ENCODE assay signal across 18 cellular contexts in genomic region chr10:71229726-71230655, GRCh38. TPM values are rescaled to one million over a fixed set of nuclear protein-coding genes. Genes with fewer than 3 reads are reported as not detected.
A peak's percentile ranks its signal among the peaks of the same experiment; 100 is the strongest.
DNase-seq lines count a peak whose midpoint lies in the region; ATAC-seq, FAIRE-seq and TF ChIP-seq lines count a peak whose summit lies in the region.
"Had no signal": no experiment of that assay in that cellular context is flagged by ENCODE, and none has a peak within 500 bp of the region (broad histone marks: within the 10 kb centered on the region; RNA-seq: fewer than 3 reads in every experiment).

No MANE protein-coding gene starts in this region.

- H3K9me3 ChIP-seq in Caco-2 (no peaks in the 10 kb centered on the region), K562 (replicated peaks; ENCODE audit: control insufficient read depth, insufficient read depth, low read depth, low read length) (no peaks in the 10 kb centered on the region)
- H3K9me3 ChIP-seq: heart left ventricle had no signal

- H3K4me1 ChIP-seq in Caco-2, result peaks cover 49% of the 10 kb centered on the region
- H3K4me1 ChIP-seq in K562 (replicated peaks in 1 of 2; ENCODE audit: control insufficient read depth in 2 of 2, insufficient read depth in 2 of 2, low read length in 2 of 2), result peaks cover 33 to 38% of the 10 kb centered on the region in 2 experiments
- peaks cover 9% of the 10 kb centered on the region; the same call in 1 of the 2 replicates for H3K4me1 ChIP-seq in GM23338 (ENCODE audit: insufficient read depth)

- peak overlapping the region in 1 of 2 experiments; percentile 81; a peak in 2 of 4 replicates for H3K9ac ChIP-seq in K562 (ENCODE audit: insufficient read depth in 1 of 2, low read depth in 2 of 2, low read length in 2 of 2)

- CTCF ChIA-PET in Caco-2 (lab: Charles Lee) (interaction anchor here (0.9 to 1.8 kb wide), 4 partner anchors 16 to 40 kb away, joined by 3 to 11 read pairs (median 6); no protein-coding TSS in a partner anchor), K562 (lab: Yijun Ruan, JAX; ENCODE audit: low intra/inter-chr PET ratio) (no interaction called here)

- no peak for TF ChIP-seq CTCF in Caco-2 (IDR thresholded peaks at IDR 0.05; ENCODE audit: insufficient read depth in 1 of 2, low read depth in 1 of 2, low read length in 1 of 2, severe bottlenecking in 1 of 2, unreplicated experiment in 1 of 2)
- TF ChIP-seq CTCF in K562 (IDR thresholded peaks at IDR 0.05 in 2 of 3, conservative IDR thresholded peaks at IDR 0.05 in 1 of 3; ENCODE audit: insufficient read depth in 2 of 3, low read depth in 1 of 3, low read length in 3 of 3), result no peak
- TF ChIP-seq CTCF in GM23338 (conservative IDR thresholded peaks at IDR 0.05; ENCODE audit: low read depth in 2 of 2), result no peak

- FAIRE-seq in K562 (lab: Jason Lieb, UNC), result no peak

- peak; percentile 51 to 79 for DNase-seq in Caco-2
- no peak for DNase-seq in K562 (ENCODE audit: extremely low read depth in 1 of 4, low spot score in 3 of 4)
- no peak for DNase-seq in left lobe of liver (ENCODE audit: low spot score)
- peak; percentile 54 for DNase-seq in posterior vena cava (ENCODE audit: low spot score)
- DNase-seq in putamen (ENCODE audit: low spot score), result no peak
- DNase-seq in GM23338 (ENCODE audit: low spot score), result no peak
- no peak for DNase-seq in NAMALWA (ENCODE audit: low spot score)
- DNase-seq: ACHN; activated naive CD8-positive, alpha-beta T cell treated with anti-CD3 and anti-CD28 coated beads for 36 hours; activated T-cell treated with anti-CD3 and anti-CD28 coated beads, Interleukin-2, amount 50 U/mL, for 72 hours; C1 segment of cervical spinal cord; naive thymus-derived CD4-positive, alpha-beta T cell; NCI-H146; NCI-H526 had no signal

- no peaks in the 10 kb centered on the region for H3K36me3 Mint-ChIP-seq in Caco-2 (ENCODE audit: insufficient read depth, unreplicated experiment)
- peaks cover 3% of the 10 kb centered on the region; the same call in 1 of the 3 replicates for H3K36me3 Mint-ChIP-seq in GM23338 (ENCODE audit: low read depth)
- H3K36me3 Mint-ChIP-seq: activated naive CD8-positive, alpha-beta T cell treated with anti-CD3 and anti-CD28 coated beads for 36 hours; naive thymus-derived CD4-positive, alpha-beta T cell had no signal

- H3K4me2 ChIP-seq in K562 (ENCODE audit: insufficient read depth, low read length), result no peak overlapping the region
- no peak overlapping the region for H3K4me2 ChIP-seq in GM23338

- H3K36me3 ChIP-seq in Caco-2 (ENCODE audit: control insufficient read depth, insufficient read depth, low read length) (no peaks in the 10 kb centered on the region), K562 (ENCODE audit: control insufficient read depth, insufficient read depth, low read length) (no peaks in the 10 kb centered on the region), GM23338 (ENCODE audit: insufficient read depth) (no peaks in the 10 kb centered on the region)

- no peaks in the 10 kb centered on the region for H3K27me3 Mint-ChIP-seq in Caco-2 (ENCODE audit: insufficient read depth, unreplicated experiment)
- peaks cover 9% of the 10 kb centered on the region for H3K27me3 Mint-ChIP-seq in GM23338 (ENCODE audit: insufficient read depth, low read depth, poor library complexity)

- no peaks in the 10 kb centered on the region for H3F3A ChIP-seq in GM23338 (replicated peaks; ENCODE audit: low read depth)

- no TSS peak for BruUV-seq in Caco-2 (replicated peaks; lab: Mats Ljungman, UMichigan)
- no TSS peak for BruUV-seq in K562 (replicated peaks; lab: Mats Ljungman, UMichigan)

- POLR2A ChIA-PET in Caco-2 (lab: Charles Lee), result interaction anchor here (0.5 to 1.1 kb wide), 3 partner anchors 16 to 309 kb away, joined by 3 to 11 read pairs (median 3); no protein-coding TSS in a partner anchor
- POLR2A ChIA-PET in K562 (lab: Yijun Ruan, JAX), result interaction anchor here (0.5 to 3.7 kb wide), 7 partner anchors 8 to 92 kb away, joined by 3 to 14 read pairs (median 3); no protein-coding TSS in a partner anchor

- H4K20me1 ChIP-seq in K562 (replicated peaks; ENCODE audit: control insufficient read depth, insufficient read depth, low read length) (peaks cover 7% of the 10 kb centered on the region; the same call in 1 of the 2 replicates), GM23338 (replicated peaks; ENCODE audit: insufficient read depth) (peaks cover 25% of the 10 kb centered on the region; the same call in 1 of the 2 replicates)

- no peaks in the 10 kb centered on the region for H3K79me2 ChIP-seq in K562 (ENCODE audit: control insufficient read depth, insufficient read depth, low read length)
- H3K79me2 ChIP-seq in GM23338 (replicated peaks; ENCODE audit: insufficient read depth), result peaks cover 35% of the 10 kb centered on the region

- no peaks in the 10 kb centered on the region for H3K27me3 ChIP-seq in Caco-2 (replicated peaks; ENCODE audit: control insufficient read depth, insufficient read depth, low read length)
- peaks cover 0 to 16% of the 10 kb centered on the region in 2 experiments; a peak in 2 of 5 replicates for H3K27me3 ChIP-seq in K562 (ENCODE audit: control insufficient read depth in 2 of 2, insufficient read depth in 2 of 2, low read length in 2 of 2)
- H3K27me3 ChIP-seq in GM23338 (ENCODE audit: insufficient read depth), result no peaks in the 10 kb centered on the region
- H3K27me3 ChIP-seq: heart left ventricle had no signal

- TF ChIP-seq RAD21 in K562 (CRISPR knock-in tag; conservative IDR thresholded peaks at IDR 0.05 in 1 of 2, IDR thresholded peaks at IDR 0.05 in 1 of 2), result 0 out of 4 replicates have a peak, but pooled peaks of 1 of the 2 experiments have one; percentile 2

- H3K9me3 Mint-ChIP-seq in Caco-2 (ENCODE audit: unreplicated experiment), result no peaks in the 10 kb centered on the region
- no peaks in the 10 kb centered on the region for H3K9me3 Mint-ChIP-seq in GM23338
- H3K9me3 Mint-ChIP-seq: activated naive CD8-positive, alpha-beta T cell treated with anti-CD3 and anti-CD28 coated beads for 36 hours; activated T-cell treated with anti-CD3 and anti-CD28 coated beads, Interleukin-2, amount 50 U/mL, for 72 hours; IgD-negative memory B cell; naive thymus-derived CD4-positive, alpha-beta T cell had no signal

- H3K4me1 Mint-ChIP-seq in Caco-2 (ENCODE audit: low read depth, unreplicated experiment), result peaks cover 39% of the 10 kb centered on the region
- peaks cover 32% of the 10 kb centered on the region for H3K4me1 Mint-ChIP-seq in GM23338
- H3K4me1 Mint-ChIP-seq: activated naive CD8-positive, alpha-beta T cell treated with anti-CD3 and anti-CD28 coated beads for 36 hours; IgD-negative memory B cell; naive thymus-derived CD4-positive, alpha-beta T cell had no signal

- H2AFZ ChIP-seq in K562 (ENCODE audit: low read depth, low read length) (no peak overlapping the region), GM23338 (no peak overlapping the region)

- no peaks in the 10 kb centered on the region for H3K9me2 ChIP-seq in GM23338 (ENCODE audit: insufficient read depth)

- no peak overlapping the region for H3K27ac ChIP-seq in K562 (ENCODE audit: extremely low read depth, low read depth, low read length)
- no peak overlapping the region for H3K27ac ChIP-seq in GM23338 (ENCODE audit: low read depth)
- H3K27ac ChIP-seq: HL-60 had no signal

- H3K27ac Mint-ChIP-seq in Caco-2 (ENCODE audit: unreplicated experiment) (peak overlapping the region; percentile 12), GM23338 (no peak overlapping the region)
- H3K27ac Mint-ChIP-seq: activated naive CD8-positive, alpha-beta T cell treated with anti-CD3 and anti-CD28 coated beads for 36 hours; activated T-cell treated with anti-CD3 and anti-CD28 coated beads, Interleukin-2, amount 50 U/mL, for 72 hours; IgD-negative memory B cell; naive thymus-derived CD4-positive, alpha-beta T cell had no signal

- intact Hi-C loops in Caco-2 (cut with micrococcal nuclease; ENCODE audit: unreplicated experiment) (loop anchor here (2.0 kb wide), 1 partner anchor 17 kb away; no protein-coding TSS in a partner anchor), K562 (cut with micrococcal nuclease) (no loop called here), posterior vena cava (cut with DNase I) (no loop called here)

- ATAC-seq in K562 (peak; percentile 53), left lobe of liver (peak; percentile 73), GM19467 (IDR thresholded peaks at IDR 0.05; ENCODE audit: unreplicated experiment) (no peak), GM23338 (no peak)
- ATAC-seq: activated T-cell treated with anti-CD3 and anti-CD28 coated beads, Interleukin-2, amount 50 U/mL, for 72 hours; naive thymus-derived CD4-positive, alpha-beta T cell had no signal

- TF ChIP-seq POLR2A in K562 (conservative IDR thresholded peaks at IDR 0.05), result no peak

- 11% methylated on average over 11 of the region's 11 CpGs for WGBS in K562 (ENCODE audit: insufficient coverage, low coverage, missing lambda C conversion rate)

- no peak for TF ChIP-seq EP300 in K562 (IDR thresholded peaks at IDR 0.05; ENCODE audit: low read length)

- H3K4me3 ChIP-seq in Caco-2 (ENCODE audit: low read depth, low read length) (no peak overlapping the region), K562 (no peak overlapping the region), GM23338 (no peak overlapping the region)
- H3K4me3 ChIP-seq: heart left ventricle had no signal

- H3K9me1 ChIP-seq in K562 (ENCODE audit: control insufficient read depth, insufficient read depth, low read length), result no peaks in the 10 kb centered on the region

- in situ Hi-C loops in K562 (cut with MboI), result no loop called here

- H3K4me3 Mint-ChIP-seq in Caco-2 (ENCODE audit: unreplicated experiment) (no peak overlapping the region), GM23338 (no peak overlapping the region)
- H3K4me3 Mint-ChIP-seq: activated naive CD8-positive, alpha-beta T cell treated with anti-CD3 and anti-CD28 coated beads for 36 hours; activated T-cell treated with anti-CD3 and anti-CD28 coated beads, Interleukin-2, amount 50 U/mL, for 72 hours; IgD-negative memory B cell; naive thymus-derived CD4-positive, alpha-beta T cell had no signal

RNA-seq across cellular contexts. Expression of gene UNC5B, which starts 17.6 kb away (rescaled TPM):
- 16.2 and 22.4 TPM in 2 replicates for total RNA-seq in Caco-2 (2022)
- 1.5 and 4.5 TPM in 2 replicates for total RNA-seq in K562 (2011; cell fraction: chromatin; rRNA removed; ENCODE audit: low replicate concordance)
- total RNA-seq in K562 (2011; cell fraction: nucleolus; rRNA removed), result 3.7 and 5.2 TPM in 2 replicates
- total RNA-seq in K562 (2011; cell fraction: nucleoplasm; rRNA removed), result 3.3 and 3.7 TPM in 2 replicates
- 5.0 and 6.5 TPM in 2 replicates for total RNA-seq in K562 (2014; rRNA removed)
- total RNA-seq in K562 (2014; rRNA removed; fragmentation: Illumina TruSeq; extraction: Trizol), result 1.7 and 2.1 TPM in 2 replicates
- 2.0 and 2.5 TPM in 2 replicates for total RNA-seq in K562 (2015; rRNA removed; fragmentation: Illumina TruSeq; extraction: Trizol)
- 7.6 and 8.4 TPM in 2 replicates for total RNA-seq in K562 (2021)
- polyA plus RNA-seq in K562 (2011; rRNA removed), result 1.1 and 1.9 TPM in 2 replicates
- polyA plus RNA-seq in K562 (2011; cell fraction: cytosol; rRNA removed), result 1.7 and 2.5 TPM in 2 replicates
- polyA plus RNA-seq in K562 (2011; cell fraction: nucleus; rRNA removed), result 4.6 and 5.8 TPM in 2 replicates
- 7.0 and 71.7 TPM in 2 replicates for polyA plus RNA-seq in K562 (2012)
- 5.4 and 7.2 TPM in 2 replicates for polyA plus RNA-seq in K562 (2014; fragmentation: Illumina TruSeq; extraction: Trizol)
- under 1 TPM; 0.10 to 0.11 TPM for polyA plus RNA-seq in K562 (2014; fragmentation: Nextera tagmentation; extraction: Ambion mirVana)
- polyA plus RNA-seq in K562 (2014; rRNA removed), result 5.7 TPM in 2 replicates
- polyA minus RNA-seq in K562 (2011; rRNA and poly(A)+ RNA removed), result 0.57 and 0.95 TPM in 2 replicates
- 1.2 and 1.5 TPM in 2 replicates for polyA minus RNA-seq in K562 (2011; cell fraction: cytosol; rRNA and poly(A)+ RNA removed)
- polyA minus RNA-seq in K562 (2011; cell fraction: nucleus; rRNA and poly(A)+ RNA removed), result 1.1 and 1.3 TPM in 2 replicates
- total RNA-seq in left lobe of liver, result 1.8 TPM
- 1 to 10 TPM; 7.1 to 8.4 TPM for total RNA-seq in posterior vena cava
- total RNA-seq in GM23338 (2014; rRNA removed; shearing (Covaris generic)), result 25.2 and 31.2 TPM in 2 replicates
- 8.0 and 8.7 TPM in 2 replicates for polyA plus RNA-seq in GM23338 (2016; fragmentation: Nextera tagmentation; extraction: Ambion mirVana)
- polyA plus RNA-seq: IgD-negative memory B cell; naive thymus-derived CD4-positive, alpha-beta T cell had no signal

Comparison
In these comparisons a context has a peak if more than half of its experiments do, and no peak if none do; other contexts are left out.
1. DNase-seq: peak in Caco-2 (2 of 2) and posterior vena cava (single experiment); none in K562 (0 of 4), left lobe of liver (single experiment), putamen (single experiment), GM23338 (single experiment) and NAMALWA (single experiment).
2. ATAC-seq: peak in K562 (single experiment) and left lobe of liver (single experiment); none in GM19467 (single experiment) and GM23338 (single experiment).